1 cellular context compared by ENCODE assay signal in the genomic region with DNA sequence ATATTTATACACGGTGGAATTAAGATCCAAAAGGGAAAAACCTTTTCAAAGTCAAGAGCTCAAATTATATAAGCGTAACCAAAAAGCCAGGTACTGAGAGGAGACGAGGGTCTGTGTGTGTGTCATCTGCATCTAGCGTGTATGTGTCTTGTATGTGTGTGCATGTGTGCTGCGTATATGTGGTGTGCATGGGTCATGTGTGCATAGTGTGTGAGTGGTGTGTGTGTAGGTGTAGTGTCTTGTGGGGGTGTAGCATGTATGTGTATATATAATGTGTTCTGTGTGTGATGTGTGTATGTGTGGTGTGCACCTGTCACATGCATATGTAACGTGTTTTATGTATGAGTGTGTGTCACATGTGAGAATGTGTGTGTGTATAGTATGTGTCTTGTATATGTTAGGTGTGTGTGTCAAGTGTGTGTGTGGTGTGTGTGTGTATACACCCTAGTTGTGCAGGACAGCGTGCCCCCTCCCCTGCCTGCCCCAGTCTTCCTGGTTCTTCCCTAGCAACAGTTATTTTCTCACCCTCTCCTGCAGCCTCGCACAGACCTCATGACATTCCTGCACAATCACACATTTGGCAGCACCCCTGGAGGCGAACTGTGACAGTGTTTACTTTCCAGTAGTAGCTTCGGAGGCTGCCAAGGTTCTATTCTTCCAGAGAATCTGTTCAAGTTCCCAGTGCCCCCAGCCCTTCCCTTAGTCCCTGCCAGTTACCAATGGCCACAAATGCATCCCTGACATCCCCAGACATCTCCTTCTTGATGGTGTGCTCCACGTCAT.
TF ChIP-seq lines count a peak whose summit lies in the region.

No MANE protein-coding gene starts in this region.

TF ChIP-seq in GM12878, 131 proteins besides CTCF, POLR2A, EP300 and RAD21 (continued from another document):
- TF ChIP-seq, protein P1, sequence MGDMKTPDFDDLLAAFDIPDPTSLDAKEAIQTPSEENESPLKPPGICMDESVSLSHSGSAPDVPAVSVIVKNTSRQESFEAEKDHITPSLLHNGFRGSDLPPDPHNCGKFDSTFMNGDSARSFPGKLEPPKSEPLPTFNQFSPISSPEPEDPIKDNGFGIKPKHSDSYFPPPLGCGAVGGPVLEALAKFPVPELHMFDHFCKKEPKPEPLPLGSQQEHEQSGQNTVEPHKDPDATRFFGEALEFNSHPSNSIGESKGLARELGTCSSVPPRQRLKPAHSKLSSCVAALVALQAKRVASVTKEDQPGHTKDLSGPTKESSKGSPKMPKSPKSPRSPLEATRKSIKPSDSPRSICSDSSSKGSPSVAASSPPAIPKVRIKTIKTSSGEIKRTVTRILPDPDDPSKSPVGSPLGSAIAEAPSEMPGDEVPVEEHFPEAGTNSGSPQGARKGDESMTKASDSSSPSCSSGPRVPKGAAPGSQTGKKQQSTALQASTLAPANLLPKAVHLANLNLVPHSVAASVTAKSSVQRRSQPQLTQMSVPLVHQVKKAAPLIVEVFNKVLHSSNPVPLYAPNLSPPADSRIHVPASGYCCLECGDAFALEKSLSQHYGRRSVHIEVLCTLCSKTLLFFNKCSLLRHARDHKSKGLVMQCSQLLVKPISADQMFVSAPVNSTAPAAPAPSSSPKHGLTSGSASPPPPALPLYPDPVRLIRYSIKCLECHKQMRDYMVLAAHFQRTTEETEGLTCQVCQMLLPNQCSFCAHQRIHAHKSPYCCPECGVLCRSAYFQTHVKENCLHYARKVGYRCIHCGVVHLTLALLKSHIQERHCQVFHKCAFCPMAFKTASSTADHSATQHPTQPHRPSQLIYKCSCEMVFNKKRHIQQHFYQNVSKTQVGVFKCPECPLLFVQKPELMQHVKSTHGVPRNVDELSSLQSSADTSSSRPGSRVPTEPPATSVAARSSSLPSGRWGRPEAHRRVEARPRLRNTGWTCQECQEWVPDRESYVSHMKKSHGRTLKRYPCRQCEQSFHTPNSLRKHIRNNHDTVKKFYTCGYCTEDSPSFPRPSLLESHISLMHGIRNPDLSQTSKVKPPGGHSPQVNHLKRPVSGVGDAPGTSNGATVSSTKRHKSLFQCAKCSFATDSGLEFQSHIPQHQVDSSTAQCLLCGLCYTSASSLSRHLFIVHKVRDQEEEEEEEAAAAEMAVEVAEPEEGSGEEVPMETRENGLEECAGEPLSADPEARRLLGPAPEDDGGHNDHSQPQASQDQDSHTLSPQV (IDR thresholded peaks at IDR 0.05) = no peak
- TF ChIP-seq, protein P2, sequence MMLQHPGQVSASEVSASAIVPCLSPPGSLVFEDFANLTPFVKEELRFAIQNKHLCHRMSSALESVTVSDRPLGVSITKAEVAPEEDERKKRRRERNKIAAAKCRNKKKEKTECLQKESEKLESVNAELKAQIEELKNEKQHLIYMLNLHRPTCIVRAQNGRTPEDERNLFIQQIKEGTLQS (IDR thresholded peaks at IDR 0.05; ENCODE audit: borderline replicate concordance, extremely low read depth, low read depth, low read length) = no peak
- no peak for TF ChIP-seq ZNF384 (IDR thresholded peaks at IDR 0.05; ENCODE audit: borderline replicate concordance, low read depth, low read length)
